18 cellular contexts compared by ENCODE assay signal in genomic region chr22:24694971-24695928, GRCh38.
DNase-seq lines count a peak whose midpoint lies in the region; TF ChIP-seq lines count a peak whose summit lies in the region.
"Had no signal": no experiment of that assay in that cellular context is flagged by ENCODE, and none has a peak within 500 bp of the region (broad histone marks: within the 10 kb centered on the region; RNA-seq: fewer than 3 reads in every experiment).

No MANE protein-coding gene starts in this region.

- H3K36me3 ChIP-seq in Loucy (ENCODE audit: insufficient read depth, low read length) (no peaks in the 10 kb centered on the region), neural progenitor cell (no peaks in the 10 kb centered on the region)
- H3K36me3 ChIP-seq: right lobe of liver had no signal

- H3K9me3 ChIP-seq in Loucy (ENCODE audit: insufficient read depth, low read depth, low read length): no peaks in the 10 kb centered on the region
- no peaks in the 10 kb centered on the region for H3K9me3 ChIP-seq in neural progenitor cell (ENCODE audit: low read depth)
- H3K9me3 ChIP-seq: right lobe of liver had no signal

- H3K27me3 Mint-ChIP-seq in dendritic cell treated with granulocyte-macrophage colony-stimulating factor and Interleukin-4, amounts not matched to agents 40 ng/mL and 50 ng/mL, for 4 days: peaks cover 2% of the 10 kb centered on the region
- peaks cover 2% of the 10 kb centered on the region for H3K27me3 Mint-ChIP-seq in neural progenitor cell (ENCODE audit: insufficient read depth, low read depth)
- H3K27me3 Mint-ChIP-seq: activated T-cell treated with anti-CD3 and anti-CD28 coated beads, Interleukin-2, amount 50 U/mL, for 24 hours; type B pancreatic cell had no signal

- H3K4me3 ChIP-seq in Loucy (ENCODE audit: low read length, poor library complexity, severe bottlenecking): no peak overlapping the region
- H3K4me3 ChIP-seq in neural progenitor cell: no peak overlapping the region
- H3K4me3 ChIP-seq: GM12878, right lobe of liver had no signal

- peak; percentile 85 for DNase-seq in DMS53 (lab: John Stamatoyannopoulos, UW)
- no peak for DNase-seq in neural progenitor cell (ENCODE audit: low spot score)
- DNase-seq in DMS153 treated with DMSO at 0.1 percent for 48 hours (lab: John Stamatoyannopoulos, UW; ENCODE audit: unreplicated experiment): no peak
- DNase-seq in dedifferentiated amniotic fluid mesenchymal stem cell (ENCODE audit: extremely low spot score): no peak
- DNase-seq in T-helper 2 cell: no peak
- DNase-seq in DMS114 treated with DMSO at 0.1 percent for 48 hours (lab: John Stamatoyannopoulos, UW; ENCODE audit: unreplicated experiment): no peak
- DNase-seq: activated CD4-positive, alpha-beta memory T cell treated with anti-CD3 and anti-CD28 coated beads for 36 hours; activated T-cell treated with anti-CD3 and anti-CD28 coated beads, Interleukin-2, amount 50 U/mL, for 24 hours; GF-D8; nucleus accumbens; right lobe of liver; SIG-M5; stimulated activated naive CD8-positive, alpha-beta T cell treated with anti-CD3 and anti-CD28 coated beads, Interleukin-15, Interleukin-2, amounts not matched to agents 100 U/mL and 50 U/mL, for 24 hours had no signal

- no peaks in the 10 kb centered on the region for H3K9me3 Mint-ChIP-seq in dendritic cell treated with granulocyte-macrophage colony-stimulating factor and Interleukin-4, amounts not matched to agents 40 ng/mL and 50 ng/mL, for 4 days
- no peaks in the 10 kb centered on the region for H3K9me3 Mint-ChIP-seq in neural progenitor cell
- H3K9me3 Mint-ChIP-seq: activated CD4-positive, alpha-beta memory T cell treated with anti-CD3 and anti-CD28 coated beads for 36 hours; activated naive CD4-positive, alpha-beta T cell treated with anti-CD3 and anti-CD28 coated beads, Interleukin-2, amount 50 U/mL, for 72 hours; activated T-cell treated with anti-CD3 and anti-CD28 coated beads, Interleukin-2, amount 50 U/mL, for 24 hours; type B pancreatic cell had no signal

- peak overlapping the region; percentile 32 for H3K4me2 ChIP-seq in Loucy (ENCODE audit: low read depth, low read length, poor library complexity, severe bottlenecking)
- no peak overlapping the region for H3K4me2 ChIP-seq in neural progenitor cell

- H3K27me3 ChIP-seq in Loucy (ENCODE audit: insufficient read depth, low read length, poor library complexity, severe bottlenecking): no peaks in the 10 kb centered on the region
- H3K27me3 ChIP-seq in neural progenitor cell: no peaks in the 10 kb centered on the region
- H3K27me3 ChIP-seq: right lobe of liver had no signal

- TF ChIP-seq CTCF in Loucy (conservative IDR thresholded peaks at IDR 0.05; ENCODE audit: low read length) (no peak), neural progenitor cell (IDR thresholded peaks at IDR 0.05) (no peak)

- H3K4me1 ChIP-seq in Loucy (ENCODE audit: insufficient read depth, low read length, poor library complexity, severe bottlenecking): peaks cover 16% of the 10 kb centered on the region
- peaks cover 28% of the 10 kb centered on the region for H3K4me1 ChIP-seq in neural progenitor cell
- H3K4me1 ChIP-seq: right lobe of liver had no signal

- peak overlapping the region; percentile 51 for H3K27ac Mint-ChIP-seq in dendritic cell treated with granulocyte-macrophage colony-stimulating factor and Interleukin-4, amounts not matched to agents 40 ng/mL and 50 ng/mL, for 4 days
- no peak overlapping the region for H3K27ac Mint-ChIP-seq in neural progenitor cell
- H3K27ac Mint-ChIP-seq: activated CD4-positive, alpha-beta memory T cell treated with anti-CD3 and anti-CD28 coated beads for 36 hours; activated naive CD4-positive, alpha-beta T cell treated with anti-CD3 and anti-CD28 coated beads, Interleukin-2, amount 50 U/mL, for 72 hours; activated T-cell treated with anti-CD3 and anti-CD28 coated beads, Interleukin-2, amount 50 U/mL, for 24 hours; type B pancreatic cell had no signal

- no peak overlapping the region for H3K9ac ChIP-seq in Loucy (ENCODE audit: low read depth, low read length, poor library complexity, severe bottlenecking)
- H3K9ac ChIP-seq in neural progenitor cell: no peak overlapping the region

- peaks cover 15% of the 10 kb centered on the region for H3K4me1 Mint-ChIP-seq in dendritic cell treated with granulocyte-macrophage colony-stimulating factor and Interleukin-4, amounts not matched to agents 40 ng/mL and 50 ng/mL, for 4 days (ENCODE audit: low read depth)
- H3K4me1 Mint-ChIP-seq in neural progenitor cell: peaks cover 26% of the 10 kb centered on the region

- no peak overlapping the region for H3K27ac ChIP-seq in neural progenitor cell
- H3K27ac ChIP-seq: right lobe of liver had no signal

- H4K20me1 ChIP-seq in Loucy (ENCODE audit: insufficient read depth, low read length, poor library complexity, severe bottlenecking): no peaks in the 10 kb centered on the region
- no peaks in the 10 kb centered on the region for H4K20me1 ChIP-seq in neural progenitor cell (ENCODE audit: low read depth)

- H2AFZ ChIP-seq in Loucy (ENCODE audit: low read length) (no peak overlapping the region), neural progenitor cell (replicated peaks) (peak overlapping the region; percentile 10)

- no peaks in the 10 kb centered on the region for H3K9me2 ChIP-seq in Loucy (replicated peaks; ENCODE audit: low read depth, low read length)

- H3K79me2 ChIP-seq in Loucy (ENCODE audit: insufficient read depth, low read length): no peaks in the 10 kb centered on the region
- no peaks in the 10 kb centered on the region for H3K79me2 ChIP-seq in neural progenitor cell (ENCODE audit: low read depth)

- H3F3A ChIP-seq in Loucy (ENCODE audit: low read depth) (no peaks in the 10 kb centered on the region), neural progenitor cell (ENCODE audit: low read depth) (no peaks in the 10 kb centered on the region)

- intact Hi-C loops in dendritic cell treated with granulocyte-macrophage colony-stimulating factor and Interleukin-4, amounts not matched to agents 40 ng/mL and 50 ng/mL, for 4 days (cut with micrococcal nuclease): no loop called here

- H3K4me3 Mint-ChIP-seq in dendritic cell treated with granulocyte-macrophage colony-stimulating factor and Interleukin-4, amounts not matched to agents 40 ng/mL and 50 ng/mL, for 4 days: no peak overlapping the region
- no peak overlapping the region for H3K4me3 Mint-ChIP-seq in neural progenitor cell
- H3K4me3 Mint-ChIP-seq: activated CD4-positive, alpha-beta memory T cell treated with anti-CD3 and anti-CD28 coated beads for 36 hours; activated T-cell treated with anti-CD3 and anti-CD28 coated beads, Interleukin-2, amount 50 U/mL, for 24 hours; type B pancreatic cell had no signal

- H3K36me3 Mint-ChIP-seq in dendritic cell treated with granulocyte-macrophage colony-stimulating factor and Interleukin-4, amounts not matched to agents 40 ng/mL and 50 ng/mL, for 4 days (ENCODE audit: low read depth): no peaks in the 10 kb centered on the region
- no peaks in the 10 kb centered on the region for H3K36me3 Mint-ChIP-seq in neural progenitor cell
- H3K36me3 Mint-ChIP-seq: activated CD4-positive, alpha-beta memory T cell treated with anti-CD3 and anti-CD28 coated beads for 36 hours; activated naive CD4-positive, alpha-beta T cell treated with anti-CD3 and anti-CD28 coated beads, Interleukin-2, amount 50 U/mL, for 72 hours; type B pancreatic cell had no signal
